In the genomic region with DNA sequence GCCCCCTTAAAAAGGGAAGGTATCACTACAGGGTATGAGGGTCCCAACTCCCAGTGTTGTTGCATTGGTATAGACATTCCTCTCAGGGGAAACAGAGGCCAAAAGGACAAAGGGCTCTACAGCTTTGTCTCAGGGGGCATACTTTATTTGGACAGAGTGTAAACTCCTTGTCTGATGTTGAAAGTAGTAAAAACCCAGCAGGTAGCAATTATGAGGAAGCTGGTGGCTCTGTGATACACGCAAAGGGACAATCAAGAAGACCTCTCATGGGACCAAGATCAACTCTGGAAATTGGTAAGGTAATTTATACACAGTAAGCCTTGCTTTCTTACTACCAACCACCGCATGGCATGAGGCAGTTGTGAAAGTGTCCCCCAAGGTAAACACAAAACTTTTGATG, we compare ENCODE assay signal across 25 cellular contexts.
"Had no signal": no experiment of that assay in that cellular context is flagged by ENCODE, and none has a peak within 500 bp of the region (broad histone marks: within the 10 kb centered on the region; RNA-seq: fewer than 3 reads in every experiment).

No MANE protein-coding gene starts in this region.

- H3K9me3 ChIP-seq: ovary, psoas muscle, right lobe of liver, sigmoid colon, stomach, thoracic aorta, thyroid gland, tibial nerve, upper lobe of left lung, vagina had no signal

- H3K4me1 ChIP-seq: neural progenitor cell, parathyroid adenoma, psoas muscle, right lobe of liver, sigmoid colon, stomach, thyroid gland, tibial nerve, upper lobe of left lung, vagina had no signal

- H3K4me3 ChIP-seq: neural progenitor cell, ovary, psoas muscle, right lobe of liver, sigmoid colon, stomach, thoracic aorta, thyroid gland, tibial nerve, upper lobe of left lung, vagina had no signal

- H3K36me3 ChIP-seq: neural progenitor cell, ovary, right lobe of liver, sigmoid colon, stomach, thoracic aorta, thyroid gland, tibial nerve, upper lobe of left lung, vagina had no signal

- FAIRE-seq: small intestine, urothelium cell line had no signal

- H3K27ac ChIP-seq: neural progenitor cell, ovary, parathyroid adenoma, psoas muscle, right lobe of liver, sigmoid colon, stomach, thoracic aorta, thyroid gland, tibial nerve, upper lobe of left lung, vagina had no signal

- DNase-seq: occipital lobe; ovary; posterior cingulate gyrus; psoas muscle; right cardiac atrium; right lobe of liver; sigmoid colon; small intestine; stimulated activated CD4-positive, alpha-beta T cell treated with anti-CD3 and anti-CD28 coated beads, Interleukin-15, amount 100 ng/mL, for 24 hours; stimulated activated CD4-positive, alpha-beta T cell treated with anti-CD3 and anti-CD28 coated beads, Interleukin-2, amount 100 ng/mL, for 24 hours; stimulated activated CD4-positive, alpha-beta T cell treated with anti-CD3 and anti-CD28 coated beads, Interleukin-2, amount 100 ng/mL, for 48 hours; stimulated activated CD4-positive, alpha-beta T cell treated with anti-CD3 and anti-CD28 coated beads, Interleukin-4, amount 100 ng/mL, for 24 hours; stimulated activated naive B cell treated with anti-CD40 and anti-IgM and Interleukin-4, amounts not matched to agents 10 μg/mL and 1 μg/mL and 100 μg/mL, for 72 hours; stimulated activated naive CD4-positive, alpha-beta T cell treated with Interleukin-2 at 50 U/mL for 16 hours; stomach; thyroid gland; trophoblast cell; upper lobe of left lung had no signal

- ATAC-seq: psoas muscle; right cardiac atrium; right lobe of liver; stimulated activated effector memory CD8-positive, alpha-beta T cell treated with anti-CD3 and anti-CD28 coated beads, Interleukin-12 subunit alpha, Interleukin-12 subunit beta, amount 100 ng/mL, for 72 hours; stimulated activated naive B cell treated with anti-CD40 and anti-IgM and Interleukin-4, amounts not matched to agents 10 μg/mL and 1 μg/mL and 100 μg/mL, for 72 hours had no signal
